ENCODE assay signal across 20 cellular contexts in the genomic region with DNA sequence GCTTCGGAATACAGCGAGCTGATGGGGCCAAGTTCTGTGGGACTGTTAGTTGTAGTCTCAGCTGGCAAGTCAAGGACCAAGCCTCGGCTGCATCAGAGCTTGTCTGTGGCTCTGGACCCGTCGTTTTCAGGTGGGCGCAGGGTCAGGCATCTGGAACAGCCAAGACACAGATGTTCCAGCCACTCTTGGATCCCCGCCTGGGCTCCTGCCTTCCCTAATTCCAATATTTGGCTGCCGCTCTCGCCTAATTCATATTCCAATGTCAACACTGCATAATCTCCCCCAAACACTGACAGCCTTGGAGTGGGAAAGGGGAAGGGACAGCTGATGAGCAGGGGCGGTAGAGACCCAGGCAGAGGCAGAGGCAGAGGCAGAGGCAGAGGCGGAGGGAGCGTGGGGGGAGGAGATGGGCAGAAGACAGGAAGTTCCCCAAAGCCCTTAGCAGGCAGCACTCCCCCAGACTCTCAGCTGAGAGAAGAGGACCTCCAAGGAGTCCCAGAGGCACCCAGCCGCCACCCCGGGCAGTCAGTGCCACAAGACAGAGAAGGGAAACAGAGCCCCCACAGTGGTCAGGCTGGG. TPM values are rescaled to one million over a fixed set of nuclear protein-coding genes. Genes with fewer than 3 reads are reported as not detected.
DNase-seq lines count a peak whose midpoint lies in the region; ATAC-seq and TF ChIP-seq lines count a peak whose summit lies in the region.
"Had no signal": no experiment of that assay in that cellular context is flagged by ENCODE, and none has a peak within 500 bp of the region (broad histone marks: within the 10 kb centered on the region; RNA-seq: fewer than 3 reads in every experiment).

No MANE protein-coding gene starts in this region.

- H3K36me3 ChIP-seq in liver (ENCODE audit: control insufficient read depth in 4 of 4, insufficient read depth in 3 of 4, low read depth in 1 of 4, low read length in 3 of 4) (no peaks in the 10 kb centered on the region), right lobe of liver (no peaks in the 10 kb centered on the region), heart left ventricle (no peaks in the 10 kb centered on the region), Peyer's patch (no peaks in the 10 kb centered on the region)
- H3K36me3 ChIP-seq: BLaER1, neutrophil, upper lobe of right lung had no signal

- TF ChIP-seq RAD21 in liver (IDR thresholded peaks at IDR 0.05) = no peak

- ATAC-seq in right lobe of liver = no peak
- peak in 1 of 4 donors; percentile 5 for ATAC-seq in heart left ventricle
- ATAC-seq in HG03045 (IDR thresholded peaks at IDR 0.05; ENCODE audit: unreplicated experiment) = no peak
- ATAC-seq: left lobe of liver, upper lobe of right lung had no signal

- H3K27ac Mint-ChIP-seq in nephron = peak overlapping the region; percentile 70 to 89 (median 78)
- H3K27ac Mint-ChIP-seq: activated B cell treated with CpG ODN at 0.5 μM for 24 hours had no signal

- H3K9ac ChIP-seq in liver (ENCODE audit: low read depth in 1 of 2, low read length in 2 of 2) = no peak overlapping the region
- H3K9ac ChIP-seq: BLaER1, GM23248 had no signal

- H3K27me3 Mint-ChIP-seq in nephron (ENCODE audit: low read depth) = peaks cover 19% of the 10 kb centered on the region

- intact Hi-C loops in right lobe of liver (cut with DNase I) = no loop called here
- intact Hi-C loops in heart left ventricle (cut with DNase I) = loop anchor here in 1 of 10 donors (10.0 kb wide), 1 partner anchor 91 kb away; a partner anchor contains a TSS

- H3K4me3 ChIP-seq in liver (ENCODE audit: low read depth in 1 of 3, low read length in 3 of 3) = no peak overlapping the region
- no peak overlapping the region for H3K4me3 ChIP-seq in right lobe of liver
- no peak overlapping the region for H3K4me3 ChIP-seq in heart left ventricle
- no peak overlapping the region for H3K4me3 ChIP-seq in Peyer's patch
- H3K4me3 ChIP-seq: BLaER1, GM23248, upper lobe of right lung had no signal

- H3K9me3 ChIP-seq in liver (ENCODE audit: control insufficient read depth in 4 of 4, low read length in 3 of 4) = no peaks in the 10 kb centered on the region
- no peaks in the 10 kb centered on the region for H3K9me3 ChIP-seq in right lobe of liver
- H3K9me3 ChIP-seq in heart left ventricle = no peaks in the 10 kb centered on the region
- no peaks in the 10 kb centered on the region for H3K9me3 ChIP-seq in Peyer's patch
- H3K9me3 ChIP-seq: BLaER1, Caco-2, neutrophil, upper lobe of right lung had no signal

- H3K27me3 ChIP-seq in liver (ENCODE audit: control insufficient read depth in 4 of 4, insufficient read depth in 4 of 4, low read length in 3 of 4) = no peaks in the 10 kb centered on the region
- no peaks in the 10 kb centered on the region for H3K27me3 ChIP-seq in right lobe of liver
- no peaks in the 10 kb centered on the region for H3K27me3 ChIP-seq in heart left ventricle
- no peaks in the 10 kb centered on the region for H3K27me3 ChIP-seq in Peyer's patch
- H3K27me3 ChIP-seq: BLaER1 had no signal

- no peak for TF ChIP-seq CTCF in liver (IDR thresholded peaks at IDR 0.05; ENCODE audit: low read depth, low read length, missing input control)
- no peak for TF ChIP-seq CTCF in right lobe of liver (IDR thresholded peaks at IDR 0.05)
- no peak for TF ChIP-seq CTCF in heart left ventricle (IDR thresholded peaks at IDR 0.05)
- no peak for TF ChIP-seq CTCF in nephron (IDR thresholded peaks at IDR 0.05; ENCODE audit: unreplicated experiment in 3 of 3)
- no peak for TF ChIP-seq CTCF in Peyer's patch (IDR thresholded peaks at IDR 0.05)

- peak overlapping the region; percentile 18 to 27 for H3K27ac ChIP-seq in liver (ENCODE audit: low read depth in 1 of 2, low read length in 2 of 2)
- no peak overlapping the region for H3K27ac ChIP-seq in right lobe of liver
- peak overlapping the region in 7 of 12 donors; percentile 1 to 47 (median 34) for H3K27ac ChIP-seq in heart left ventricle
- H3K27ac ChIP-seq in Peyer's patch = no peak overlapping the region
- H3K27ac ChIP-seq: BLaER1, GM23248, neutrophil, upper lobe of right lung had no signal

- peaks cover 46% of the 10 kb centered on the region for H3K4me1 Mint-ChIP-seq in nephron
- H3K4me1 Mint-ChIP-seq: activated B cell treated with CpG ODN at 0.5 μM for 24 hours had no signal

- peak overlapping the region in 1 of 3 experiments; percentile 8 for H3K4me3 Mint-ChIP-seq in nephron
- H3K4me3 Mint-ChIP-seq: activated B cell treated with CpG ODN at 0.5 μM for 24 hours had no signal

- H3K4me1 ChIP-seq in liver (ENCODE audit: control insufficient read depth in 4 of 4, insufficient read depth in 4 of 4, low read length in 3 of 4) (no peaks in the 10 kb centered on the region), right lobe of liver (no peaks in the 10 kb centered on the region), heart left ventricle (peaks cover 0 to 24% (median 13%) of the 10 kb centered on the region in 12 donors), Peyer's patch (no peaks in the 10 kb centered on the region)
- H3K4me1 ChIP-seq: BLaER1, upper lobe of right lung had no signal

- no peaks in the 10 kb centered on the region for H3K36me3 Mint-ChIP-seq in nephron (ENCODE audit: low read depth)

- H3K9me3 Mint-ChIP-seq in nephron = no peaks in the 10 kb centered on the region
- H3K9me3 Mint-ChIP-seq: activated B cell treated with CpG ODN at 0.5 μM for 24 hours had no signal

- TF ChIP-seq POLR2A in right lobe of liver (IDR thresholded peaks at IDR 0.05) (no peak), heart left ventricle (IDR thresholded peaks at IDR 0.05) (no peak), Peyer's patch (IDR thresholded peaks at IDR 0.05) (no peak)

- DNase-seq in right lobe of liver (no peak), heart left ventricle (peak in 1 of 5 donors; percentile 13), HUDEP-2 (lab: John Stamatoyannopoulos, UW; ENCODE audit: unreplicated experiment in 76 of 76) (no peak), Peyer's patch (no peak), HT-29 (ENCODE audit: low spot score) (no peak)
- DNase-seq: activated B cell treated with CpG ODN at 0.5 μM for 24 hours; activated CD4-positive, alpha-beta T cell treated with anti-CD3 and anti-CD28 coated beads, Interleukin-2, amount 50 U/mL, for 48 hours; activated gamma-delta T cell; Caco-2; GM23248; NCI-H146; NCI-H2171; T1000; upper lobe of right lung had no signal

- 68% methylated on average over 14 of the region's 14 CpGs for WGBS in liver
- 74% methylated on average over 8 of the region's 14 CpGs for WGBS in right lobe of liver (ENCODE audit: insufficient coverage, low coverage, low lambda C conversion rate, missing lambda C conversion rate)
- WGBS in heart left ventricle, 4 donors = 49 to 67% (median 61%) methylated on average over 12 to 14 of the region's 14 CpGs

TF ChIP-seq in liver, 16 proteins besides CTCF, POLR2A, EP300 and RAD21:
- TF ChIP-seq GABPA (IDR thresholded peaks at IDR 0.05 in 1 of 2, conservative IDR thresholded peaks at IDR 0.05 in 1 of 2) = no peak

RNA-seq across cellular contexts. Expression of a gene that starts 49.6 kb away (rescaled TPM):
- total RNA-seq in liver = 10 to 100 TPM in 1 of 2 donors, 1 to 10 TPM in 1; 2.5 to 36.5 TPM
- polyA plus RNA-seq in liver = 10 to 100 TPM; 55.8 to 82.0 TPM
- total RNA-seq in right lobe of liver = 100 to 1,000 TPM in 3 of 6 experiments, 10 to 100 TPM in 3; 11.6 to 134 (median 83.9) TPM
- total RNA-seq in heart left ventricle = 10 to 100 TPM in 4 of 9 donors, 1 to 10 TPM in 5; 5.5 to 11.3 (median 7.8) TPM
- polyA plus RNA-seq in heart left ventricle = 10 to 100 TPM in 1 of 2 donors, 1 to 10 TPM in 1; 5.3 to 21.0 TPM
- total RNA-seq in Peyer's patch = 10 to 100 TPM; 24.8 to 68.8 (median 62.0) TPM
- 28.3 and 37.2 TPM in 2 replicates for total RNA-seq in HT-29 (2014; rRNA removed; shearing (Covaris generic))

Comparison
In these comparisons a context has a peak if more than half of its experiments do, and no peak if none do; other contexts are left out.
1. H3K27ac ChIP-seq: peak in liver (2 of 2) and heart left ventricle (7 of 12); none in right lobe of liver (0 of 3) and Peyer's patch (0 of 4).